Comparison of ENCODE assay signal across 1 cellular context in the genomic region with DNA sequence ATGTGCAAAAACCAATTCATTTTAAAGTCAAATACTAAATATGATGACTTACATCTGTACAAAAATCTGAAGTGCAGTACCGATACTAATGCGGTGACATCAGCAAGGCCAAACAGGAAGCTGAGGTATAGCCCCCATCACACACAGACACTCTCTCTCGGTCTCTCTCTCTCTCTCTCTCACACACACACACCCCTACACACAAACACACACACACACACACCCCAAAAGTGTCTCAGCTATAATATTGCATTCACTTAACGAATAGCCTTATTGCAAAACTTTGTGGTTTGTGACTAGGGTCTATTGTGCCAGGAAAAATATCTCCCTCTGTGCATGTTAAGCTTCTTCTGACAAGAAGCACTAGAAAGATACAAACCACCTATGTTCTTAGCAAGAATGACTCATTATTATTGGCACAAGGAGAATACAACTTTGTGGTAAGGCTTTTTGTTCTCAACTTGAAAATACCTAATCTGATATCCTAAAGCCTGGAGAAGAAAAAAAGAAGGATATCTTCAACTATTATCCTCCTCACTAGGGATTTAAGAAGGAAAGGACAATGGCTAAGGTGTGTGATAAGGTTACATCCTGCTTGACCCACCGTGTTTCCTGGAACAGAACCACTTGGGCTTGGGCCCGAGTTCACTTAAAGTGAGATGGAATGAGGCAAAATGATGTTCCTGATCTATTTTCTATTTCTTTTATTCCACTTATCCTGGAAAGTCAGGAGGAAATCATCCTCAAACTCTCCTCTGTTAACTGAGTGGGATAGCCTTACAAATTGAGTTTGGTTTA.
TF ChIP-seq lines count a peak whose summit lies in the region.

No MANE protein-coding gene starts in this region.

TF ChIP-seq in GM12878, 131 proteins besides CTCF, POLR2A, EP300 and RAD21 (continued from another document):
- peak; percentile 22; the same call in 1 of the 2 replicates for TF ChIP-seq ZBTB40 (IDR thresholded peaks at IDR 0.05; ENCODE audit: borderline replicate concordance)
- TF ChIP-seq WRNIP1 (IDR thresholded peaks at IDR 0.05; ENCODE audit: borderline replicate concordance, low read depth, low read length) = no peak
- peak; percentile 96 for TF ChIP-seq MTA3 (IDR thresholded peaks at IDR 0.05; ENCODE audit: borderline replicate concordance, low read length)
- TF ChIP-seq FOXK2 (IDR thresholded peaks at IDR 0.05) = no peak
- TF ChIP-seq ZBTB33 (IDR thresholded peaks at IDR 0.05) = no peak
- TF ChIP-seq RBBP5 (conservative IDR thresholded peaks at IDR 0.05) = no peak
- TF ChIP-seq SRF (IDR thresholded peaks at IDR 0.05; ENCODE audit: low read depth in 2 of 2, low read length in 2 of 2) = 0 out of 4 replicates have a peak, but pooled peaks of 1 of the 2 experiments have one; percentile 46
- TF ChIP-seq, protein P1, sequence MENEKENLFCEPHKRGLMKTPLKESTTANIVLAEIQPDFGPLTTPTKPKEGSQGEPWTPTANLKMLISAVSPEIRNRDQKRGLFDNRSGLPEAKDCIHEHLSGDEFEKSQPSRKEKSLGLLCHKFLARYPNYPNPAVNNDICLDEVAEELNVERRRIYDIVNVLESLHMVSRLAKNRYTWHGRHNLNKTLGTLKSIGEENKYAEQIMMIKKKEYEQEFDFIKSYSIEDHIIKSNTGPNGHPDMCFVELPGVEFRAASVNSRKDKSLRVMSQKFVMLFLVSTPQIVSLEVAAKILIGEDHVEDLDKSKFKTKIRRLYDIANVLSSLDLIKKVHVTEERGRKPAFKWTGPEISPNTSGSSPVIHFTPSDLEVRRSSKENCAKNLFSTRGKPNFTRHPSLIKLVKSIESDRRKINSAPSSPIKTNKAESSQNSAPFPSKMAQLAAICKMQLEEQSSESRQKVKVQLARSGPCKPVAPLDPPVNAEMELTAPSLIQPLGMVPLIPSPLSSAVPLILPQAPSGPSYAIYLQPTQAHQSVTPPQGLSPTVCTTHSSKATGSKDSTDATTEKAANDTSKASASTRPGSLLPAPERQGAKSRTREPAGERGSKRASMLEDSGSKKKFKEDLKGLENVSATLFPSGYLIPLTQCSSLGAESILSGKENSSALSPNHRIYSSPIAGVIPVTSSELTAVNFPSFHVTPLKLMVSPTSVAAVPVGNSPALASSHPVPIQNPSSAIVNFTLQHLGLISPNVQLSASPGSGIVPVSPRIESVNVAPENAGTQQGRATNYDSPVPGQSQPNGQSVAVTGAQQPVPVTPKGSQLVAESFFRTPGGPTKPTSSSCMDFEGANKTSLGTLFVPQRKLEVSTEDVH (IDR thresholded peaks at IDR 0.05; ENCODE audit: low read depth, partially characterized antibody) = no peak
- TF ChIP-seq ASH2L (IDR thresholded peaks at IDR 0.05; ENCODE audit: borderline replicate concordance, low read depth) = no peak
- TF ChIP-seq EZH2 (IDR thresholded peaks at IDR 0.05; ENCODE audit: borderline replicate concordance, control insufficient read depth, low read depth, low read length) = no peak
- peak; percentile 90 for TF ChIP-seq CREB1 (IDR thresholded peaks at IDR 0.05; ENCODE audit: low read depth)
- no peak for TF ChIP-seq SMARCA5 (IDR thresholded peaks at IDR 0.05)
- peak in 1 of 2 experiments; percentile 76; a peak in 2 of 4 replicates for TF ChIP-seq CEBPB (IDR thresholded peaks at IDR 0.05; ENCODE audit: borderline replicate concordance in 1 of 2, low read depth in 2 of 2, low read length in 2 of 2)
- TF ChIP-seq RELB (IDR thresholded peaks at IDR 0.05; ENCODE audit: low read depth) = peak; percentile 81
- peak; percentile 98 for TF ChIP-seq RUNX3 (IDR thresholded peaks at IDR 0.05; ENCODE audit: low read length)
- peak in 1 of 2 experiments; percentile 42; a peak in 3 of 4 replicates for TF ChIP-seq BHLHE40 (IDR thresholded peaks at IDR 0.05; ENCODE audit: borderline replicate concordance in 1 of 2, low read depth in 2 of 2, low read length in 1 of 2)
- TF ChIP-seq BCL3 (IDR thresholded peaks at IDR 0.05; ENCODE audit: borderline replicate concordance, insufficient read depth, low read depth, low read length, poor library complexity, severe bottlenecking) = peak; percentile 88
- peak; percentile 52 for TF ChIP-seq ZZZ3 (IDR thresholded peaks at IDR 0.05; ENCODE audit: control insufficient read depth, insufficient read length, low read depth)
- no peak for TF ChIP-seq ZNF592 (IDR thresholded peaks at IDR 0.05)
- TF ChIP-seq SREBF2 (IDR thresholded peaks at IDR 0.05; ENCODE audit: low read length) = no peak
- TF ChIP-seq CREM (IDR thresholded peaks at IDR 0.05; ENCODE audit: low read depth) = peak; percentile 95
- peak; percentile 50; the same call in 1 of the 2 replicates for TF ChIP-seq YY1 (IDR thresholded peaks at IDR 0.05; ENCODE audit: low read depth, low read length)
- peak; percentile 82 for TF ChIP-seq TBL1XR1 (IDR thresholded peaks at IDR 0.05; ENCODE audit: low read depth, low read length)
- TF ChIP-seq PAX5 (IDR thresholded peaks at IDR 0.05; ENCODE audit: borderline replicate concordance, low read depth, low read length) = peak; percentile 92
- peak; percentile 65; the same call in 1 of the 2 replicates for TF ChIP-seq TCF12 (IDR thresholded peaks at IDR 0.05; ENCODE audit: low read depth, low read length)
- TF ChIP-seq HDGF (IDR thresholded peaks at IDR 0.05) = peak; percentile 70; the same call in 1 of the 2 replicates
- TF ChIP-seq ZNF622 (IDR thresholded peaks at IDR 0.05) = no peak
- TF ChIP-seq CBX5 (IDR thresholded peaks at IDR 0.05; ENCODE audit: low read depth) = peak; percentile 91
- peak; percentile 50; the same call in 1 of the 2 replicates for TF ChIP-seq BACH1 (IDR thresholded peaks at IDR 0.05; ENCODE audit: borderline replicate concordance)
- peak; percentile 68; the same call in 1 of the 2 replicates for TF ChIP-seq ZNF217 (IDR thresholded peaks at IDR 0.05)
- peak; percentile 71 for TF ChIP-seq TCF7 (IDR thresholded peaks at IDR 0.05; ENCODE audit: borderline replicate concordance)
